1 cellular context compared by ENCODE assay signal in the genomic region with DNA sequence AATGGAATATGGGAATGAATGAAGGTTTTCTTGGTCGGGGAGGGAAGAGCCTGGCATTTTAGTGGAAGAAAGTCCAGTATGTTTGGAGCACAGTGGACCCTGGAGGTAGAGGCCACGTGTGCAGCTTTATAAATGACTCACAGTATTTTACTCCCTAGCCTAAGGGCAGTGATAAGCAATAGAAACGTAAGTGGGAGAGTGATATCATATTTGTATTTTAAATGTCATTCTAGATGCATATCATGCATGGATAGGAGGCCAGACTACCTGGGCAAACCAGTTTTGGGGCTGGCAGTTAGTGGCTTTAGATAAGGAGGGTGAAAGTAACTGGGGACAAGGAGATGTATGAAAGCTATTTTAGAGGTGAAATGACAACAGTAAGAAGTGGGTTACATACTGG.
TF ChIP-seq lines count a peak whose summit lies in the region.

No MANE protein-coding gene starts in this region.

TF ChIP-seq in A549, 52 proteins besides CTCF, POLR2A, EP300 and RAD21:
- TF ChIP-seq CBX2 (IDR thresholded peaks at IDR 0.05; ENCODE audit: borderline replicate concordance, low read depth) (no peak), ZFP36 (IDR thresholded peaks at IDR 0.05; ENCODE audit: borderline replicate concordance, partially characterized antibody) (no peak), RARB (CRISPR knock-in tag; IDR thresholded peaks at IDR 0.05) (no peak), NPAS2 (CRISPR knock-in tag; IDR thresholded peaks at IDR 0.05; ENCODE audit: borderline replicate concordance) (no peak)
- TF ChIP-seq, protein P1, sequence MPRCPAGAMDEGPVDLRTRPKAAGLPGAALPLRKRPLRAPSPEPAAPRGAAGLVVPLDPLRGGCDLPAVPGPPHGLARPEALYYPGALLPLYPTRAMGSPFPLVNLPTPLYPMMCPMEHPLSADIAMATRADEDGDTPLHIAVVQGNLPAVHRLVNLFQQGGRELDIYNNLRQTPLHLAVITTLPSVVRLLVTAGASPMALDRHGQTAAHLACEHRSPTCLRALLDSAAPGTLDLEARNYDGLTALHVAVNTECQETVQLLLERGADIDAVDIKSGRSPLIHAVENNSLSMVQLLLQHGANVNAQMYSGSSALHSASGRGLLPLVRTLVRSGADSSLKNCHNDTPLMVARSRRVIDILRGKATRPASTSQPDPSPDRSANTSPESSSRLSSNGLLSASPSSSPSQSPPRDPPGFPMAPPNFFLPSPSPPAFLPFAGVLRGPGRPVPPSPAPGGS (IDR thresholded peaks at IDR 0.05), result no peak
- TF ChIP-seq, protein P2, sequence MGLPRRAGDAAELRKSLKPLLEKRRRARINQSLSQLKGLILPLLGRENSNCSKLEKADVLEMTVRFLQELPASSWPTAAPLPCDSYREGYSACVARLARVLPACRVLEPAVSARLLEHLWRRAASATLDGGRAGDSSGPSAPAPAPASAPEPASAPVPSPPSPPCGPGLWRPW (IDR thresholded peaks at IDR 0.05), result no peak
TF ChIP-seq in A549: peak in this region for 0.
